ENCODE assay signal across 17 cellular contexts in the genomic region with DNA sequence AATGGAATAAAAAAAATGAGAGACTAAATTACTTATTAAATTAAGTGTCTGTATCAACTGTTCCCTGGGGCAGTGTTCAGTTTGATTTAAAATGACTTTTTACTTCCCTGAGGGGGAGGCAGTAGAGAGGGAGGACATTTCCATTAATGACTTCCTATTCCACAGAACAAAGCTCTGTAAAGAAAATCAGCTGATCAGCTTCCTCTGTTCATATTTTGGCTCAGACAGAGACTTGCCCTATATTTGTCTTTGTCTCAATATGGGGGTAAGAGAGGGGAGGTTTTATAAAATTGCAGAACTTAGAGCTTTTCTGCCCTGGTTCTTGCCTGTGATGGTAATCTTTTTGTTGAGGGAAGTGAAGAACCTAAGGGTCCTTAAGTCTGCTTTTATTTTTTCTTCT. TPM values are rescaled to one million over a fixed set of nuclear protein-coding genes. Genes with fewer than 3 reads are reported as not detected.
DNase-seq lines count a peak whose midpoint lies in the region; TF ChIP-seq lines count a peak whose summit lies in the region.
"Had no signal": no experiment of that assay in that cellular context is flagged by ENCODE, and none has a peak within 500 bp of the region (broad histone marks: within the 10 kb centered on the region; RNA-seq: fewer than 3 reads in every experiment).

No MANE protein-coding gene starts in this region.

- peak overlapping the region; percentile 5 for H3K27ac ChIP-seq in caudate nucleus (ENCODE audit: low read depth, low read length)
- H3K27ac ChIP-seq in smooth muscle cell (ENCODE audit: low read depth) = no peak overlapping the region
- H3K27ac ChIP-seq: KMS-11, WERI-Rb-1 had no signal

- H2AFZ ChIP-seq in smooth muscle cell (ENCODE audit: low read depth) = no peak overlapping the region

- H3K4me2 ChIP-seq in smooth muscle cell = no peak overlapping the region
- H3K4me2 ChIP-seq: KMS-11 had no signal

- H3K27me3 ChIP-seq in BE2C (no peaks in the 10 kb centered on the region), smooth muscle cell (ENCODE audit: low read depth) (no peaks in the 10 kb centered on the region)
- H3K27me3 ChIP-seq: BLaER1 treated with 17β-estradiol and CSF1 and Interleukin-3, amounts not matched to agents 10 nM and 100 nM had no signal

- no peaks in the 10 kb centered on the region for H4K20me1 ChIP-seq in smooth muscle cell (ENCODE audit: low read depth)
- H4K20me1 ChIP-seq: BLaER1 treated with 17β-estradiol and CSF1 and Interleukin-3, amounts not matched to agents 10 nM and 100 nM had no signal

- H3K4me3 ChIP-seq in BE2C (ENCODE audit: low read depth, low read length) = no peak overlapping the region
- no peak overlapping the region for H3K4me3 ChIP-seq in smooth muscle cell
- H3K4me3 ChIP-seq: BLaER1 treated with 17β-estradiol and CSF1 and Interleukin-3, amounts not matched to agents 10 nM and 100 nM had no signal

- H3K4me1 ChIP-seq in BE2C (peaks cover 6% of the 10 kb centered on the region; the same call in 1 of the 2 replicates), smooth muscle cell (ENCODE audit: low read depth) (no peaks in the 10 kb centered on the region)

- no peak for TF ChIP-seq CTCF in BE2C (IDR thresholded peaks at IDR 0.05; ENCODE audit: low read depth, low read length)
- TF ChIP-seq CTCF in smooth muscle cell (IDR thresholded peaks at IDR 0.05; ENCODE audit: borderline replicate concordance, insufficient read depth, poor library complexity, severe bottlenecking) = no peak

- in situ Hi-C loops in KBM-7 (cut with MboI; ENCODE audit: low pct_unique_long_range_greater_than_20kb, low sequenced_read_pairs) = no loop called here

- H3K36me3 ChIP-seq in BE2C (peaks cover 4% of the 10 kb centered on the region), smooth muscle cell (ENCODE audit: low read depth) (no peaks in the 10 kb centered on the region)

- DNase-seq in BE2C = peak; percentile 19
- peak; percentile 69 for DNase-seq in KBM-7
- peak in 1 of 61 donors; percentile 30 for DNase-seq in caudate nucleus (lab: John Stamatoyannopoulos, UW)
- DNase-seq in medulla oblongata (ENCODE audit: extremely low spot score) = peak; percentile 69
- no peak for DNase-seq in NCI-H2227 treated with DMSO at 0.1 percent for 48 hours (lab: John Stamatoyannopoulos, UW)
- DNase-seq in DMS153 treated with DMSO at 0.1 percent for 48 hours (lab: John Stamatoyannopoulos, UW; ENCODE audit: unreplicated experiment) = no peak
- DNase-seq in NCI-H446 treated with DMSO at 0.1 percent for 48 hours (lab: John Stamatoyannopoulos, UW) = no peak
- no peak for DNase-seq in smooth muscle cell (lab: John Stamatoyannopoulos, UW; ENCODE audit: unreplicated experiment)
- DNase-seq: activated CD8-positive, alpha-beta memory T cell treated with anti-CD3 and anti-CD28 coated beads, Interleukin-2, amount 50 U/mL, for 48 hours; GOT3; NCI-H2029; NCI-H774; SHP77 treated with DMSO at 0.1 percent for 48 hours; WERI-Rb-1 had no signal

- H3K9me3 ChIP-seq in BE2C = no peaks in the 10 kb centered on the region
- no peaks in the 10 kb centered on the region for H3K9me3 ChIP-seq in smooth muscle cell (replicated peaks; ENCODE audit: low read depth)
- H3K9me3 ChIP-seq: BLaER1 treated with 17β-estradiol and CSF1 and Interleukin-3, amounts not matched to agents 10 nM and 100 nM had no signal

- H3K9ac ChIP-seq in smooth muscle cell (ENCODE audit: low read depth) = no peak overlapping the region
- H3K9ac ChIP-seq: KMS-11 had no signal

- no peaks in the 10 kb centered on the region for H3K79me2 ChIP-seq in smooth muscle cell (ENCODE audit: low read depth)

- no peaks in the 10 kb centered on the region for H3F3A ChIP-seq in smooth muscle cell (ENCODE audit: low read depth)

RNA-seq across cellular contexts. Expression of a gene that starts 8.4 kb away (rescaled TPM):
- polyA plus RNA-seq in BE2C (2012; ENCODE audit: insufficient read depth, insufficient read length, low read depth) = 1.7 TPM
- not detected in 2 replicates for total RNA-seq in smooth muscle cell
- not detected in 2 replicates for polyA plus RNA-seq in smooth muscle cell
- total RNA-seq: myocyte had no signal

RNA-seq across cellular contexts. Expression of a gene that starts 45.1 kb away (rescaled TPM):
- 146 TPM for polyA plus RNA-seq in BE2C (2012; ENCODE audit: insufficient read depth, insufficient read length, low read depth)
- total RNA-seq in smooth muscle cell = 153 and 179 TPM in 2 replicates
- polyA plus RNA-seq in smooth muscle cell = 333 and 342 TPM in 2 replicates

RNA-seq across cellular contexts. Expression of a gene that starts 49.5 kb away (rescaled TPM):
- 7.0 TPM for polyA plus RNA-seq in BE2C (2012; ENCODE audit: insufficient read depth, insufficient read length, low read depth)
- total RNA-seq in smooth muscle cell = not detected in 2 replicates
- 0.22 TPM in 1 of 2 replicates, not detected in the other for polyA plus RNA-seq in smooth muscle cell

Comparison
In these comparisons a context has a peak if more than half of its experiments do, and no peak if none do; other contexts are left out.
1. DNase-seq: peak in BE2C (single experiment), KBM-7 (single experiment) and medulla oblongata (single experiment); none in NCI-H2227 treated with DMSO at 0.1 percent for 48 hours (single experiment), DMS153 treated with DMSO at 0.1 percent for 48 hours (single experiment), NCI-H446 treated with DMSO at 0.1 percent for 48 hours (single experiment) and smooth muscle cell (single experiment).